ENCODE assay signal across 9 cellular contexts in genomic region chr3:148800414-148800813, GRCh38. TPM values are rescaled to one million over a fixed set of nuclear protein-coding genes. Genes with fewer than 3 reads are reported as not detected.
"Had no signal": no experiment of that assay in that cellular context is flagged by ENCODE, and none has a peak within 500 bp of the region (broad histone marks: within the 10 kb centered on the region; RNA-seq: fewer than 3 reads in every experiment).

No MANE protein-coding gene starts in this region.

- DNase-seq: H9, HCEC 1CT, KG1 had no signal

- ATAC-seq: GM23338 had no signal

- H2AFZ ChIP-seq: GM23338 had no signal

- H3K4me3 ChIP-seq: GM23338 had no signal

- H3K4me2 ChIP-seq: GM23338 had no signal

- H3K27ac ChIP-seq: HL-60 had no signal

- FAIRE-seq: H1, H54 had no signal

RNA-seq across cellular contexts. Expression of gene CPB1, which starts 27.2 kb away (rescaled TPM):
- total RNA-seq: GM23338, H1, H9, HT1080 had no signal
- polyA plus RNA-seq: GM23338, H1, IgD-negative memory B cell had no signal
